Comparison of ENCODE assay signal across 8 cellular contexts in the genomic region with DNA sequence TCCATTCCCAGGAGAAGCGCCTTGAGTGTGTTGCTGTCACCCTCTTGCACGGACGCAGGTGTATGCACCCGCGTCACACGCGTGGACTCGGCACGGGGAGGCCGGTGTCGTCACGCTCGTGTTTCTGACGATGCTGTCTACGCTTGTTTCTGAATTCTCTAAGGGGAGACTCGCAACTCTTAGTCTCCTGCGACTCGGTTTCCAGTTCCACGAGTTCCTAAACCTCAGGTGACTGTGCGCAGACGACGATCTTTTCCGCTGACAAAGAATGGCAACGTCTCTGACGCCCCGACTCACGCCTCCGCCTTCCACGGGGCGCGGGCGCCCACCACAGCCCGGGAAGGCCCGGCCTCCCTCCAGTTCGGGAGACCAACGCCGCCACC. TPM values are rescaled to one million over a fixed set of nuclear protein-coding genes. Genes with fewer than 3 reads are reported as not detected.
A peak's percentile ranks its signal among the peaks of the same experiment; 100 is the strongest.
DNase-seq lines count a peak whose midpoint lies in the region; ATAC-seq and TF ChIP-seq lines count a peak whose summit lies in the region.

No MANE protein-coding gene starts in this region.

- no peak for TF ChIP-seq EP300 in suprapubic skin (IDR thresholded peaks at IDR 0.05)

- peaks cover 7% of the 10 kb centered on the region for H3K36me3 ChIP-seq in suprapubic skin

- no peak for TF ChIP-seq CTCF in NB4 (IDR thresholded peaks at IDR 0.05; ENCODE audit: low read depth, low read length)
- no peak for TF ChIP-seq CTCF in lower leg skin (IDR thresholded peaks at IDR 0.05)
- no peak for TF ChIP-seq CTCF in suprapubic skin (IDR thresholded peaks at IDR 0.05)

- DNase-seq in activated CD4-positive, CD25-positive, alpha-beta regulatory T cell (lab: John Stamatoyannopoulos, UW): peak in 3 of 4 experiments; percentile 31 to 65 (median 43)
- DNase-seq in activated CD4-positive, CD25-positive, alpha-beta regulatory T cell treated with anti-CD3 and anti-CD28 coated beads, Interleukin-2, amount 50 U/mL, for 72 hours: no peak
- DNase-seq in NB4 (ENCODE audit: low read depth): no peak
- DNase-seq in cerebellar cortex (ENCODE audit: low spot score): peak; percentile 30
- peak in 1 of 2 donors; percentile 87 for DNase-seq in lower leg skin (ENCODE audit: low spot score in 2 of 2)
- DNase-seq in suprapubic skin (ENCODE audit: low spot score in 2 of 2): no peak
- DNase-seq in KG1 (lab: John Stamatoyannopoulos, UW): no peak

- 0 to 2% methylated on average over 28 to 37 of the region's 37 CpGs for WGBS in lower leg skin, 2 donors
- under 1% methylated on average over 23 of the region's 37 CpGs for WGBS in suprapubic skin

- peak overlapping the region; percentile 97 for H3K27ac ChIP-seq in suprapubic skin

- no peaks in the 10 kb centered on the region for H3K9me3 ChIP-seq in suprapubic skin

- no peaks in the 10 kb centered on the region for H3K27me3 ChIP-seq in suprapubic skin

- no peak for ATAC-seq in HG02763 (IDR thresholded peaks at IDR 0.05; ENCODE audit: unreplicated experiment)

- H3K4me3 ChIP-seq in NB4 (ENCODE audit: low read depth, low read length) (peak overlapping the region; percentile 94), lower leg skin (ENCODE audit: low read depth, poor library complexity, severe bottlenecking) (peak overlapping the region; percentile 69), suprapubic skin (peak overlapping the region; percentile 70)

- peaks cover 49% of the 10 kb centered on the region for H3K4me1 ChIP-seq in suprapubic skin

- TF ChIP-seq POLR2A in NB4 (IDR thresholded peaks at IDR 0.05; ENCODE audit: extremely low read depth, insufficient read length) (no peak), lower leg skin (IDR thresholded peaks at IDR 0.05) (no peak), suprapubic skin (IDR thresholded peaks at IDR 0.05) (no peak)

- intact Hi-C loops in lower leg skin (cut with DNase I; ENCODE audit: low total_unique reads): no loop called here

RNA-seq across cellular contexts. Expression of a gene that starts 0.6 kb away (rescaled TPM):
- 10 to 100 TPM; 24.8 to 51.7 (median 37.7) TPM for total RNA-seq in lower leg skin
- total RNA-seq in suprapubic skin: 10 to 100 TPM; 32.0 to 62.1 (median 36.1) TPM

RNA-seq across cellular contexts. Expression of a gene that starts 7.8 kb away (rescaled TPM):
- 10 to 100 TPM in 2 of 4 donors, 1 to 10 TPM in 2; 9.4 to 18.9 (median 11.9) TPM for total RNA-seq in lower leg skin
- 10 to 100 TPM; 13.1 to 32.7 (median 18.4) TPM for total RNA-seq in suprapubic skin

RNA-seq across cellular contexts. Expression of a gene that starts 22.7 kb away (rescaled TPM):
- total RNA-seq in lower leg skin: not detected
- total RNA-seq in suprapubic skin: not detected

Comparison
In these comparisons a context has a peak if more than half of its experiments do, and no peak if none do; other contexts are left out.
1. DNase-seq: peak in activated CD4-positive, CD25-positive, alpha-beta regulatory T cell (3 of 4) and cerebellar cortex (single experiment); none in activated CD4-positive, CD25-positive, alpha-beta regulatory T cell treated with anti-CD3 and anti-CD28 coated beads, Interleukin-2, amount 50 U/mL, for 72 hours (single experiment), NB4 (single experiment), suprapubic skin (0 of 2) and KG1 (single experiment).
2. Peak in every context shown above with its lines, with median percentiles within 50 percentile points of each other: H3K4me3 ChIP-seq.